1 cellular context compared by ENCODE assay signal in genomic region chr7:82291931-82292330, GRCh38.
TF ChIP-seq lines count a peak whose summit lies in the region.

No MANE protein-coding gene starts in this region.

TF ChIP-seq in WTC11, 78 proteins besides CTCF, POLR2A, EP300 and RAD21:
- TF ChIP-seq ARID4B (CRISPR knock-in tag; IDR thresholded peaks at IDR 0.05; ENCODE audit: borderline replicate concordance), result no peak
- TF ChIP-seq NFYB (CRISPR knock-in tag; conservative IDR thresholded peaks at IDR 0.05; ENCODE audit: low read depth), result no peak
- no peak for TF ChIP-seq SMAD4 (CRISPR knock-in tag; IDR thresholded peaks at IDR 0.05)
- no peak for TF ChIP-seq FOXP1 (CRISPR knock-in tag; IDR thresholded peaks at IDR 0.05; ENCODE audit: borderline replicate concordance)
- TF ChIP-seq, protein P1, sequence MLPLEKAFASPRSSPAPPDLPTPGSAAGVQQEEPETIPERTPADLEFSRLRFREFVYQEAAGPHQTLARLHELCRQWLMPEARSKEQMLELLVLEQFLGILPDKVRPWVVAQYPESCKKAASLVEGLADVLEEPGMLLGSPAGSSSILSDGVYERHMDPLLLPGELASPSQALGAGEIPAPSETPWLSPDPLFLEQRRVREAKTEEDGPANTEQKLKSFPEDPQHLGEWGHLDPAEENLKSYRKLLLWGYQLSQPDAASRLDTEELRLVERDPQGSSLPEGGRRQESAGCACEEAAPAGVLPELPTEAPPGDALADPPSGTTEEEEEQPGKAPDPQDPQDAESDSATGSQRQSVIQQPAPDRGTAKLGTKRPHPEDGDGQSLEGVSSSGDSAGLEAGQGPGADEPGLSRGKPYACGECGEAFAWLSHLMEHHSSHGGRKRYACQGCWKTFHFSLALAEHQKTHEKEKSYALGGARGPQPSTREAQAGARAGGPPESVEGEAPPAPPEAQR (CRISPR knock-in tag; IDR thresholded peaks at IDR 0.05), result no peak
- TF ChIP-seq TP53 (CRISPR knock-in tag; IDR thresholded peaks at IDR 0.05), result no peak
- TF ChIP-seq, protein P2, sequence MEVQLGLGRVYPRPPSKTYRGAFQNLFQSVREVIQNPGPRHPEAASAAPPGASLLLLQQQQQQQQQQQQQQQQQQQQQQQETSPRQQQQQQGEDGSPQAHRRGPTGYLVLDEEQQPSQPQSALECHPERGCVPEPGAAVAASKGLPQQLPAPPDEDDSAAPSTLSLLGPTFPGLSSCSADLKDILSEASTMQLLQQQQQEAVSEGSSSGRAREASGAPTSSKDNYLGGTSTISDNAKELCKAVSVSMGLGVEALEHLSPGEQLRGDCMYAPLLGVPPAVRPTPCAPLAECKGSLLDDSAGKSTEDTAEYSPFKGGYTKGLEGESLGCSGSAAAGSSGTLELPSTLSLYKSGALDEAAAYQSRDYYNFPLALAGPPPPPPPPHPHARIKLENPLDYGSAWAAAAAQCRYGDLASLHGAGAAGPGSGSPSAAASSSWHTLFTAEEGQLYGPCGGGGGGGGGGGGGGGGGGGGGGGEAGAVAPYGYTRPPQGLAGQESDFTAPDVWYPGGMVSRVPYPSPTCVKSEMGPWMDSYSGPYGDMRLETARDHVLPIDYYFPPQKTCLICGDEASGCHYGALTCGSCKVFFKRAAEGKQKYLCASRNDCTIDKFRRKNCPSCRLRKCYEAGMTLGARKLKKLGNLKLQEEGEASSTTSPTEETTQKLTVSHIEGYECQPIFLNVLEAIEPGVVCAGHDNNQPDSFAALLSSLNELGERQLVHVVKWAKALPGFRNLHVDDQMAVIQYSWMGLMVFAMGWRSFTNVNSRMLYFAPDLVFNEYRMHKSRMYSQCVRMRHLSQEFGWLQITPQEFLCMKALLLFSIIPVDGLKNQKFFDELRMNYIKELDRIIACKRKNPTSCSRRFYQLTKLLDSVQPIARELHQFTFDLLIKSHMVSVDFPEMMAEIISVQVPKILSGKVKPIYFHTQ (CRISPR knock-in tag; IDR thresholded peaks at IDR 0.05), result no peak
- no peak for TF ChIP-seq ERG (CRISPR knock-in tag; IDR thresholded peaks at IDR 0.05)
- TF ChIP-seq ATF1 (CRISPR knock-in tag; IDR thresholded peaks at IDR 0.05), result no peak
- no peak for TF ChIP-seq NFATC4 (CRISPR knock-in tag; IDR thresholded peaks at IDR 0.05)
- no peak for TF ChIP-seq ZNF671 (CRISPR knock-in tag; IDR thresholded peaks at IDR 0.05)
- TF ChIP-seq RELA (CRISPR knock-in tag; IDR thresholded peaks at IDR 0.05; ENCODE audit: borderline replicate concordance), result no peak
- TF ChIP-seq EMX1 (CRISPR knock-in tag; IDR thresholded peaks at IDR 0.05), result no peak
- TF ChIP-seq, protein P3, sequence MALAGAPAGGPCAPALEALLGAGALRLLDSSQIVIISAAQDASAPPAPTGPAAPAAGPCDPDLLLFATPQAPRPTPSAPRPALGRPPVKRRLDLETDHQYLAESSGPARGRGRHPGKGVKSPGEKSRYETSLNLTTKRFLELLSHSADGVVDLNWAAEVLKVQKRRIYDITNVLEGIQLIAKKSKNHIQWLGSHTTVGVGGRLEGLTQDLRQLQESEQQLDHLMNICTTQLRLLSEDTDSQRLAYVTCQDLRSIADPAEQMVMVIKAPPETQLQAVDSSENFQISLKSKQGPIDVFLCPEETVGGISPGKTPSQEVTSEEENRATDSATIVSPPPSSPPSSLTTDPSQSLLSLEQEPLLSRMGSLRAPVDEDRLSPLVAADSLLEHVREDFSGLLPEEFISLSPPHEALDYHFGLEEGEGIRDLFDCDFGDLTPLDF (CRISPR knock-in tag; IDR thresholded peaks at IDR 0.05), result no peak
- TF ChIP-seq ATF6 (CRISPR knock-in tag; IDR thresholded peaks at IDR 0.05), result no peak
- no peak for TF ChIP-seq ZNF512 (CRISPR knock-in tag; IDR thresholded peaks at IDR 0.05; ENCODE audit: borderline replicate concordance)
- no peak for TF ChIP-seq ZNF263 (CRISPR knock-in tag; IDR thresholded peaks at IDR 0.05; ENCODE audit: low read depth)
- TF ChIP-seq GRHL2 (CRISPR knock-in tag; IDR thresholded peaks at IDR 0.05; ENCODE audit: insufficient replicate concordance, severe bottlenecking), result no peak
- TF ChIP-seq CREB1 (CRISPR knock-in tag; IDR thresholded peaks at IDR 0.05), result no peak
- no peak for TF ChIP-seq ZNF121 (CRISPR knock-in tag; IDR thresholded peaks at IDR 0.05)
